ENCODE assay signal across 33 cellular contexts in the genomic region with DNA sequence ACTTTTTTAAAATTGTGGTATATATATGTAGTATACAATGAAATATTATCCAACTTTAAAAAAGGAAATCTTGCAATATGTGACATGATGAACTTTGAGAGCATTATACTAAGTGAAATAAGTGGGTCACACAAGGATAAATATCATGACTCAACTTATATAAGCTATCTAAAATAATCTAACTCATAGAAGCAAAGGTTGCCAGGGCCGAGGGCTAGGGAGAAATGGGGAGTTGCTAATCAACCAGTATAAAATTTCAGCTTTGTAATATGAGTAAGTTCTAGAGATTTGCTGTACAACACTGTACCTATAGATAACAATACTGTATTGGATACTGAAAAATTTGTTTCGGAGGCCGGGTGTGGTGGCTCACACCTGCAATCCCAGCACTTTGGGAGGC.
"Had no signal": no experiment of that assay in that cellular context is flagged by ENCODE, and none has a peak within 500 bp of the region (broad histone marks: within the 10 kb centered on the region; RNA-seq: fewer than 3 reads in every experiment).

No MANE protein-coding gene starts in this region.

- H3K9me3 Mint-ChIP-seq: activated CD4-positive, alpha-beta T cell treated with anti-CD3 and anti-CD28 coated beads, Interleukin-2, amount 10 ng/mL, durations not matched to agents 24 days and 14 days; activated CD8-positive, alpha-beta T cell treated with anti-CD3 and anti-CD28 coated beads for 36 hours; activated T-helper 17 cell treated with anti-CD3 and anti-CD28 coated beads, Interleukin-2, amount 50 U/mL, for 72 hours had no signal

- H3K27me3 Mint-ChIP-seq: activated CD4-positive, alpha-beta T cell treated with anti-CD3 and anti-CD28 coated beads, Interleukin-2, amount 10 ng/mL, durations not matched to agents 24 days and 14 days; activated CD8-positive, alpha-beta T cell treated with anti-CD3 and anti-CD28 coated beads for 36 hours; activated naive CD8-positive, alpha-beta T cell treated with anti-CD3 and anti-CD28 coated beads for 36 hours; activated T-helper 17 cell treated with anti-CD3 and anti-CD28 coated beads, Interleukin-2, amount 50 U/mL, for 72 hours had no signal

- H3K4me3 Mint-ChIP-seq: activated CD4-positive, alpha-beta T cell treated with anti-CD3 and anti-CD28 coated beads, Interleukin-2, amount 10 ng/mL, durations not matched to agents 24 days and 14 days; activated CD8-positive, alpha-beta T cell treated with anti-CD3 and anti-CD28 coated beads for 36 hours; activated naive CD8-positive, alpha-beta T cell treated with anti-CD3 and anti-CD28 coated beads for 36 hours; activated T-cell treated with anti-CD3 and anti-CD28 coated beads, Interleukin-2, amount 50 U/mL, for 72 hours; activated T-helper 17 cell treated with anti-CD3 and anti-CD28 coated beads, Interleukin-2, amount 50 U/mL, for 72 hours had no signal

- H3K27ac ChIP-seq: brain microvascular endothelial cell, PC-9, RWPE1, WERI-Rb-1 had no signal

- H3K27ac Mint-ChIP-seq: activated CD4-positive, alpha-beta T cell treated with anti-CD3 and anti-CD28 coated beads, Interleukin-2, amount 10 ng/mL, durations not matched to agents 24 days and 14 days; activated CD8-positive, alpha-beta T cell treated with anti-CD3 and anti-CD28 coated beads for 36 hours; activated naive CD8-positive, alpha-beta T cell treated with anti-CD3 and anti-CD28 coated beads for 36 hours; activated T-cell treated with anti-CD3 and anti-CD28 coated beads, Interleukin-2, amount 50 U/mL, for 72 hours; activated T-helper 17 cell treated with anti-CD3 and anti-CD28 coated beads, Interleukin-2, amount 50 U/mL, for 72 hours had no signal

- DNase-seq: activated CD4-positive, alpha-beta T cell treated with anti-CD3 and anti-CD28 coated beads, Interleukin-2, amount 10 ng/mL, durations not matched to agents 24 days and 14 days; activated CD4-positive, alpha-beta T cell treated with anti-CD3 and anti-CD28 coated beads, Interleukin-2, amount 50 U/mL, for 4 hours; activated CD8-positive, alpha-beta T cell treated with anti-CD3 and anti-CD28 coated beads for 36 hours; activated effector memory CD4-positive, alpha-beta T cell treated with anti-CD3 and anti-CD28 coated beads, Interleukin-2, amount 50 U/mL, for 16 hours; activated naive CD4-positive, alpha-beta T cell; activated naive CD4-positive, alpha-beta T cell treated with anti-CD3 and anti-CD28 coated beads, Interleukin-2, amount 50 U/mL, for 16 hours; activated naive CD8-positive, alpha-beta T cell treated with anti-CD3 and anti-CD28 coated beads for 36 hours; activated T-cell treated with anti-CD3 and anti-CD28 coated beads, Interleukin-2, amount 50 U/mL, for 1 hour; activated T-cell treated with anti-CD3 and anti-CD28 coated beads, Interleukin-2, amount 50 U/mL, for 72 hours; amniotic stem cell; aorta; brain microvascular endothelial cell; central memory CD4-positive, alpha-beta T cell; Kasumi-1; MG63; NCI-H1048; NCI-H1105 treated with DMSO at 0.1 percent for 48 hours; NCI-H1436; NCI-H1694; NCI-H1930; NCI-H345; NCI-H524 treated with DMSO at 0.1 percent for 48 hours; NCI-H748 treated with DMSO at 0.1 percent for 48 hours; NK-92 treated with Interleukin-12 subunit alpha and Interleukin-12 subunit beta, amount 100 ng/mL, for 24 hours; PC-9; SIG-M5; T-helper 1 cell; T1000; WERI-Rb-1 had no signal

- H3K4me3 ChIP-seq: MG63, PC-9 had no signal

- H3K27me3 ChIP-seq: brain microvascular endothelial cell, MG63 had no signal

- H3K36me3 ChIP-seq: brain microvascular endothelial cell, MG63, WERI-Rb-1 had no signal

- ATAC-seq: activated CD8-positive, alpha-beta T cell treated with anti-CD3 and anti-CD28 coated beads for 36 hours; activated T-cell treated with anti-CD3 and anti-CD28 coated beads, Interleukin-2, amount 50 U/mL, for 72 hours; activated T-helper 17 cell treated with anti-CD3 and anti-CD28 coated beads, Interleukin-2, amount 50 U/mL, for 72 hours; Right ventricle myocardium inferior; SK-N-SH treated with all-trans-retinoic acid at 6 μM for 48 hours had no signal

- H3K9me3 ChIP-seq: MG63 had no signal
